1 cellular context compared by ENCODE assay signal in the genomic region with DNA sequence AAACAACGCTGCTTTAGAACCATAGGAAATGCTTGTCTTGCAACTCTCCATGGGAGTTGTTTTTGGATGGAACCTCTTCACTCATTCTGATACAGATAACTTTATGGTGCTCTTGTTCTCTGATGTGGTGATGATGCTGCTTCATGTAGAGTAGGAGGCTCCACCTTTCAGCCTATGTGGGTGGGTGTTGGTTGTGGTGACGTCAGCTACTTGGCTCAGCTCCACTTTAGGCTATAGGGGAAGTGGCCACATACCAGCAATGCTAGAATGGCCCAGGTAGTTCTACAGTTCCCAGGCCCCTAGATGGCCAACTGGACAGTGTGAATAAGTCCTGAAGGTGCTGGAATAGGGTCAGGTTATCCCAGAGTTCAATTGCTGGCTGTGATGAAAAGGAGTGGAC.
TF ChIP-seq lines count a peak whose summit lies in the region.

No MANE protein-coding gene starts in this region.

TF ChIP-seq in K562, 482 proteins besides CTCF, POLR2A, EP300 and RAD21 (continued from another document):
- TF ChIP-seq ATF3 (IDR thresholded peaks at IDR 0.05) (peak; percentile 57; the same call in 1 of the 2 replicates), ATF3 (CRISPR knock-in tag; conservative IDR thresholded peaks at IDR 0.05) (no peak), SPI1 (IDR thresholded peaks at IDR 0.05; ENCODE audit: borderline replicate concordance, low read depth, low read length) (peak; percentile 37; the same call in 1 of the 2 replicates), CREM (IDR thresholded peaks at IDR 0.05; ENCODE audit: low read depth) (0 out of 2 replicates have a peak, but pooled peaks have one; percentile 21)
